Comparison of ENCODE assay signal across 8 cellular contexts in genomic region chr9:136849038-136849959, GRCh38. TPM values are rescaled to one million over a fixed set of nuclear protein-coding genes. Genes with fewer than 3 reads are reported as not detected.
DNase-seq lines count a peak whose midpoint lies in the region; ATAC-seq, FAIRE-seq and TF ChIP-seq lines count a peak whose summit lies in the region.

Gene PHPT1, plus strand, starts transcription at chr9:136849409. Its CDS starts 22 bp downstream, at chr9:136849431.

- peak within 1 kb of the TSS; percentile 99 for H3K4me3 ChIP-seq in AG10803 (ENCODE audit: low read length)

- ATAC-seq in GM19043 (IDR thresholded peaks at IDR 0.05; ENCODE audit: low read depth, unreplicated experiment) (peak; percentile 80), HG03378 (IDR thresholded peaks at IDR 0.05; ENCODE audit: unreplicated experiment) (peak; percentile 75)

- peak; percentile 99 for DNase-seq in AG10803 (ENCODE audit: low read depth)
- DNase-seq in NCI-H460 (ENCODE audit: extremely low read depth, low read depth), result peak; percentile 99
- DNase-seq in activated CD4-positive, CD25-positive, alpha-beta regulatory T cell treated with anti-CD3 and anti-CD28 coated beads, Interleukin-2, amount 50 U/mL, for 72 hours, result peak; percentile 97
- peak; percentile 87 to 95 for DNase-seq in cerebellar nuclear complex (lab: John Stamatoyannopoulos, UW)
- DNase-seq in stimulated activated CD4-positive, alpha-beta T cell treated with anti-CD3 and anti-CD28 coated beads, Interleukin-12 subunit alpha, Interleukin-12 subunit beta, amount 100 ng/mL, for 4 hours, result peak; percentile 94

- TF ChIP-seq CTCF in AG10803 (conservative IDR thresholded peaks at IDR 0.05; ENCODE audit: low read length), result no peak

- FAIRE-seq in islet of Langerhans (lab: Jason Lieb, UNC), result peak; percentile 98

RNA-seq across cellular contexts. Expression of gene PHPT1, which starts in this region (rescaled TPM):
- total RNA-seq in NCI-H460 (2014; rRNA removed; shearing (Covaris generic)), result 132 and 134 TPM in 2 replicates
- polyA plus RNA-seq in NCI-H460 (2014; cell fraction: nucleus; rRNA removed), result 175 and 261 TPM in 2 replicates

Comparison
In these comparisons a context has a peak if more than half of its experiments do, and no peak if none do; other contexts are left out.
1. Peak in every context shown above with its lines: DNase-seq, ATAC-seq and H3K4me3 ChIP-seq.